ENCODE assay signal across 8 cellular contexts in the genomic region with DNA sequence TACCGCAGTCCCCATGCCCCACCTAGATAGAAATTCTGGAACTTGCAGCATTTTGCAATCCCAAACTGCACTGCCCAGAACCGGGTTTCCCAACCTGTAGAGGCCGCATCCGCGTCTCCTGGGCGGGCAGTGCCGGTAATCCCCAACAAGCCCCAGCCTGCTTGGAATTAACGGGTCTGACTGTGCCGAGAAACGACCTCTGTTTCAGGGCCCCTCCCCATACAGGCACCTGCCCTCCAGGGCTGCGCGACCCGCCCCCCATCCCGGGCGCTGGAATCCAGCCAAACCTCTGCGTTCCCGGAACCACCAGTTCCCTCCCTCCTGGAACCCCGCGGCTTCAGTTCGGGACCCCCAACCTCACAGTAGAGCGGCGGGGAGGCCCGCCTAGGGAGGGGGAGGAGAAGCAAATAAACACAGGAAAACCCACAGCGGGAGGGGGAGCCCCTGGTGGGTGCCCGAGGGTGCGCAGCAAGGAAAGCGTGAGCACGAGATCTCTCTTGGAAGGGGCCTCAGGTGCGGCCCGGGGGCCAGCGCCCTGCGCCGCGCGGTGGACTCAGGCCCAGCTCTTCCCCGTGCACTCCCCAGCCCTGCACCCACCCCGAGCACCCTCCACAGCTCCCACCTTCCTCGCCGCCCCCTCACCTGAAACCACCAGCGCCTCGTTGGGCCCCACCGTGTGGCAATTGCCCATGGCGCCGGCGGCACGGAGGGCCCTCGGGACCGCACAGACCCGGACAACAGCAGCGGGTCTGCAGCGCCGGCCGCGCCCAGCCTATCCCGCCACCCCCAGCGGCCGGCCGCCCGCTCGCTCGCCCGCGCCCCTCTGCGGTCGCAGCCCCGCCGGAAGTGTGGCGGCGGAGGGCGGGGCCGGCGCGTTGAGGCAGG. TPM values are rescaled to one million over a fixed set of nuclear protein-coding genes. Genes with fewer than 3 reads are reported as not detected.
A peak's percentile ranks its signal among the peaks of the same experiment; 100 is the strongest.
DNase-seq lines count a peak whose midpoint lies in the region; TF ChIP-seq lines count a peak whose summit lies in the region.

TSS of gene FLOT2 (minus strand) at position 850 of the 885 bp plus-strand sequence. CDS start at position 691, 159 bp downstream.

- H3K9ac ChIP-seq in subcutaneous abdominal adipose tissue (ENCODE audit: low read length in 5 of 5): peak within 1 kb of the TSS; percentile 79 to 97 (median 93)

- H3K4me1 Mint-ChIP-seq in activated T-helper 2 cell treated with anti-CD3 and anti-CD28 coated beads, Interferon-gamma antibody, Interleukin-2, Interleukin-4, amounts not matched to agents 10 μg/mL and 5 μg/mL and 100 μg/mL, durations not matched to agents 14 hours and 24 hours and 36 hours (ENCODE audit: low read depth): peaks cover 64% of the 10 kb centered on the region
- peaks cover 54% of the 10 kb centered on the region for H3K4me1 Mint-ChIP-seq in neural crest cell

- peak within 1 kb of the TSS; percentile 96 for H3K4me3 Mint-ChIP-seq in activated T-helper 2 cell treated with anti-CD3 and anti-CD28 coated beads, Interferon-gamma antibody, Interleukin-2, Interleukin-4, amounts not matched to agents 10 μg/mL and 5 μg/mL and 100 μg/mL, durations not matched to agents 14 hours and 24 hours and 36 hours (ENCODE audit: low read depth)
- H3K4me3 Mint-ChIP-seq in neural crest cell: peak within 1 kb of the TSS; percentile 98

- peak within 1 kb of the TSS; percentile 95 for H3K27ac Mint-ChIP-seq in activated T-helper 2 cell treated with anti-CD3 and anti-CD28 coated beads, Interferon-gamma antibody, Interleukin-2, Interleukin-4, amounts not matched to agents 10 μg/mL and 5 μg/mL and 100 μg/mL, durations not matched to agents 14 hours and 24 hours and 36 hours
- H3K27ac Mint-ChIP-seq in neural crest cell (ENCODE audit: unreplicated experiment): peak within 1 kb of the TSS; percentile 75

- no peaks in the 10 kb centered on the region for H3K27me3 Mint-ChIP-seq in activated T-helper 2 cell treated with anti-CD3 and anti-CD28 coated beads, Interferon-gamma antibody, Interleukin-2, Interleukin-4, amounts not matched to agents 10 μg/mL and 5 μg/mL and 100 μg/mL, durations not matched to agents 14 hours and 24 hours and 36 hours (ENCODE audit: low read depth)
- H3K27me3 Mint-ChIP-seq in neural crest cell (ENCODE audit: low read depth): no peaks in the 10 kb centered on the region

- no peaks in the 10 kb centered on the region for H3K36me3 ChIP-seq in subcutaneous abdominal adipose tissue (ENCODE audit: control insufficient read depth in 5 of 5, insufficient read depth in 5 of 5, low read length in 5 of 5)

- H3K36me3 Mint-ChIP-seq in activated T-helper 2 cell treated with anti-CD3 and anti-CD28 coated beads, Interferon-gamma antibody, Interleukin-2, Interleukin-4, amounts not matched to agents 10 μg/mL and 5 μg/mL and 100 μg/mL, durations not matched to agents 14 hours and 24 hours and 36 hours (ENCODE audit: low read depth): peaks cover 59% of the 10 kb centered on the region
- peaks cover 13% of the 10 kb centered on the region for H3K36me3 Mint-ChIP-seq in neural crest cell (ENCODE audit: low read depth)

- H3K27ac ChIP-seq in subcutaneous abdominal adipose tissue (ENCODE audit: low read depth, low read length): peak within 1 kb of the TSS; percentile 92

- H3K4me1 ChIP-seq in subcutaneous abdominal adipose tissue (ENCODE audit: control insufficient read depth in 5 of 5, insufficient read depth in 5 of 5, low read length in 5 of 5): peaks cover 7 to 54% (median 33%) of the 10 kb centered on the region in 5 donors

- no peaks in the 10 kb centered on the region for H3K9me3 ChIP-seq in subcutaneous abdominal adipose tissue (ENCODE audit: control insufficient read depth in 5 of 5, low read length in 5 of 5)

- peak; percentile 37 for TF ChIP-seq CTCF in neural crest cell (conservative IDR thresholded peaks at IDR 0.05)

- H3K9me3 Mint-ChIP-seq in activated T-helper 2 cell treated with anti-CD3 and anti-CD28 coated beads, Interferon-gamma antibody, Interleukin-2, Interleukin-4, amounts not matched to agents 10 μg/mL and 5 μg/mL and 100 μg/mL, durations not matched to agents 14 hours and 24 hours and 36 hours: no peaks in the 10 kb centered on the region
- H3K9me3 Mint-ChIP-seq in neural crest cell: no peaks in the 10 kb centered on the region

- DNase-seq in DMS153 treated with DMSO at 0.1 percent for 48 hours (lab: John Stamatoyannopoulos, UW; ENCODE audit: unreplicated experiment): peak; percentile 37
- no peak for DNase-seq in HT1080 (ENCODE audit: low read depth)
- DNase-seq in activated T-helper 2 cell treated with anti-CD3 and anti-CD28 coated beads, Interferon-gamma antibody, Interleukin-2, Interleukin-4, amounts not matched to agents 10 μg/mL and 5 μg/mL and 100 μg/mL, durations not matched to agents 14 hours and 24 hours and 36 hours (ENCODE audit: low spot score): peak; percentile 52
- peak; percentile 50 for DNase-seq in fibroblast of peridontal ligament (ENCODE audit: extremely low read depth)
- DNase-seq in neural crest cell (ENCODE audit: low read depth, low spot score): peak; percentile 53
- no peak for DNase-seq in COLO829 (ENCODE audit: low spot score)

- intact Hi-C loops in activated T-helper 2 cell treated with anti-CD3 and anti-CD28 coated beads, Interferon-gamma antibody, Interleukin-2, Interleukin-4, amounts not matched to agents 10 μg/mL and 5 μg/mL and 100 μg/mL, durations not matched to agents 14 hours and 24 hours and 36 hours (cut with micrococcal nuclease): no loop called here

- peak within 1 kb of the TSS; percentile 74 to 90 (median 85) for H3K4me3 ChIP-seq in subcutaneous abdominal adipose tissue (ENCODE audit: low read depth in 1 of 5, low read length in 5 of 5)

- no peaks in the 10 kb centered on the region for H3K27me3 ChIP-seq in subcutaneous abdominal adipose tissue (ENCODE audit: control insufficient read depth in 5 of 5, insufficient read depth in 4 of 5, low read length in 5 of 5)

TF ChIP-seq in PFSK-1, 5 proteins besides CTCF, POLR2A, EP300 and RAD21:
- TF ChIP-seq, protein P1, sequence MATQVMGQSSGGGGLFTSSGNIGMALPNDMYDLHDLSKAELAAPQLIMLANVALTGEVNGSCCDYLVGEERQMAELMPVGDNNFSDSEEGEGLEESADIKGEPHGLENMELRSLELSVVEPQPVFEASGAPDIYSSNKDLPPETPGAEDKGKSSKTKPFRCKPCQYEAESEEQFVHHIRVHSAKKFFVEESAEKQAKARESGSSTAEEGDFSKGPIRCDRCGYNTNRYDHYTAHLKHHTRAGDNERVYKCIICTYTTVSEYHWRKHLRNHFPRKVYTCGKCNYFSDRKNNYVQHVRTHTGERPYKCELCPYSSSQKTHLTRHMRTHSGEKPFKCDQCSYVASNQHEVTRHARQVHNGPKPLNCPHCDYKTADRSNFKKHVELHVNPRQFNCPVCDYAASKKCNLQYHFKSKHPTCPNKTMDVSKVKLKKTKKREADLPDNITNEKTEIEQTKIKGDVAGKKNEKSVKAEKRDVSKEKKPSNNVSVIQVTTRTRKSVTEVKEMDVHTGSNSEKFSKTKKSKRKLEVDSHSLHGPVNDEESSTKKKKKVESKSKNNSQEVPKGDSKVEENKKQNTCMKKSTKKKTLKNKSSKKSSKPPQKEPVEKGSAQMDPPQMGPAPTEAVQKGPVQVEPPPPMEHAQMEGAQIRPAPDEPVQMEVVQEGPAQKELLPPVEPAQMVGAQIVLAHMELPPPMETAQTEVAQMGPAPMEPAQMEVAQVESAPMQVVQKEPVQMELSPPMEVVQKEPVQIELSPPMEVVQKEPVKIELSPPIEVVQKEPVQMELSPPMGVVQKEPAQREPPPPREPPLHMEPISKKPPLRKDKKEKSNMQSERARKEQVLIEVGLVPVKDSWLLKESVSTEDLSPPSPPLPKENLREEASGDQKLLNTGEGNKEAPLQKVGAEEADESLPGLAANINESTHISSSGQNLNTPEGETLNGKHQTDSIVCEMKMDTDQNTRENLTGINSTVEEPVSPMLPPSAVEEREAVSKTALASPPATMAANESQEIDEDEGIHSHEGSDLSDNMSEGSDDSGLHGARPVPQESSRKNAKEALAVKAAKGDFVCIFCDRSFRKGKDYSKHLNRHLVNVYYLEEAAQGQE (IDR thresholded peaks at IDR 0.05; ENCODE audit: insufficient read depth in 1 of 2, low read depth in 2 of 2, low read length in 2 of 2): 0 out of 4 replicates have a peak, but pooled peaks of 1 of the 2 experiments have one; percentile 11
- TF ChIP-seq POLR2AphosphoS5 (IDR thresholded peaks at IDR 0.05; ENCODE audit: low read depth, low read length) (peak; percentile 80), SIN3A (IDR thresholded peaks at IDR 0.05; ENCODE audit: borderline replicate concordance, insufficient read depth, low read length) (0 out of 2 replicates have a peak, but pooled peaks have one; percentile 6), TAF1 (IDR thresholded peaks at IDR 0.05; ENCODE audit: borderline replicate concordance, insufficient read depth, low read length) (no peak), FOXP2 (optimal IDR thresholded peaks at IDR 0.05; ENCODE audit: borderline replicate concordance, extremely low read depth, extremely low read length, insufficient read depth) (peak; percentile 15)

RNA-seq across cellular contexts. Expression of gene FLOT2, which starts in this region (rescaled TPM):
- total RNA-seq in HT1080 (2014; rRNA removed; shearing (Covaris generic)): 23.4 and 28.1 TPM in 2 replicates
- polyA plus RNA-seq in HT1080 (2015; cell fraction: cytosol; rRNA removed): 46.8 and 46.9 TPM in 2 replicates
- 31.1 and 33.8 TPM in 2 replicates for polyA plus RNA-seq in HT1080 (2015; cell fraction: nucleus; rRNA removed)
- 237 TPM for polyA plus RNA-seq in PFSK-1 (2012; ENCODE audit: insufficient read length, low read depth)
- total RNA-seq in activated T-helper 2 cell treated with anti-CD3 and anti-CD28 coated beads, Interferon-gamma antibody, Interleukin-2, Interleukin-4, amounts not matched to agents 10 μg/mL and 5 μg/mL and 100 μg/mL, durations not matched to agents 14 hours and 24 hours and 36 hours: 136 and 143 TPM in 2 replicates
- 132 and 133 TPM in 2 replicates for total RNA-seq in neural crest cell

Comparison
In these comparisons a context has a peak if more than half of its experiments do, and no peak if none do; other contexts are left out.
1. DNase-seq: peak in DMS153 treated with DMSO at 0.1 percent for 48 hours (single experiment), activated T-helper 2 cell treated with anti-CD3 and anti-CD28 coated beads, Interferon-gamma antibody, Interleukin-2, Interleukin-4, amounts not matched to agents 10 μg/mL and 5 μg/mL and 100 μg/mL, durations not matched to agents 14 hours and 24 hours and 36 hours (single experiment), fibroblast of peridontal ligament (single experiment) and neural crest cell (single experiment); none in HT1080 (single experiment) and COLO829 (single experiment).